In genomic region chr11:64778473-64779298, GRCh38 we compare ENCODE assay signal across 1 cellular context.
TF ChIP-seq lines count a peak whose summit lies in the region.

SF1 (minus strand) TSS chr11:64778542; CDS start chr11:64778392, 150 bp downstream.

TF ChIP-seq in GM12878, 131 proteins besides CTCF, POLR2A, EP300 and RAD21 (continued from another document and continues in another):
- TF ChIP-seq, protein P1, sequence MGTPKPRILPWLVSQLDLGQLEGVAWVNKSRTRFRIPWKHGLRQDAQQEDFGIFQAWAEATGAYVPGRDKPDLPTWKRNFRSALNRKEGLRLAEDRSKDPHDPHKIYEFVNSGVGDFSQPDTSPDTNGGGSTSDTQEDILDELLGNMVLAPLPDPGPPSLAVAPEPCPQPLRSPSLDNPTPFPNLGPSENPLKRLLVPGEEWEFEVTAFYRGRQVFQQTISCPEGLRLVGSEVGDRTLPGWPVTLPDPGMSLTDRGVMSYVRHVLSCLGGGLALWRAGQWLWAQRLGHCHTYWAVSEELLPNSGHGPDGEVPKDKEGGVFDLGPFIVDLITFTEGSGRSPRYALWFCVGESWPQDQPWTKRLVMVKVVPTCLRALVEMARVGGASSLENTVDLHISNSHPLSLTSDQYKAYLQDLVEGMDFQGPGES (IDR thresholded peaks at IDR 0.05): no peak
- TF ChIP-seq HDGF (IDR thresholded peaks at IDR 0.05) (peak; percentile 98), BACH1 (IDR thresholded peaks at IDR 0.05; ENCODE audit: borderline replicate concordance) (no peak), NR2F1 (conservative IDR thresholded peaks at IDR 0.05) (no peak), SP1 (IDR thresholded peaks at IDR 0.05; ENCODE audit: low read depth, low read length) (peak; percentile 86), FOXM1 (IDR thresholded peaks at IDR 0.05; ENCODE audit: low read depth, low read length) (no peak), ZZZ3 (IDR thresholded peaks at IDR 0.05; ENCODE audit: control insufficient read depth, insufficient read length, low read depth) (no peak), ZNF622 (IDR thresholded peaks at IDR 0.05) (no peak), CBFB (IDR thresholded peaks at IDR 0.05; ENCODE audit: low read depth) (peak; percentile 78), IRF5 (IDR thresholded peaks at IDR 0.05; ENCODE audit: borderline replicate concordance) (peak; percentile 73), TCF7 (IDR thresholded peaks at IDR 0.05; ENCODE audit: borderline replicate concordance) (no peak), YY1 (IDR thresholded peaks at IDR 0.05; ENCODE audit: low read depth, low read length) (peak; percentile 93), KAT2A (conservative IDR thresholded peaks at IDR 0.05; ENCODE audit: control insufficient read depth, low read depth, low read length) (no peak), POLR2AphosphoS2 (IDR thresholded peaks at IDR 0.05; ENCODE audit: low read depth, low read length) (peak; percentile 85; the same call in 1 of the 2 replicates), SMAD1 (IDR thresholded peaks at IDR 0.05; ENCODE audit: low read depth, partially characterized antibody) (no peak), SRF (IDR thresholded peaks at IDR 0.05; ENCODE audit: low read depth in 2 of 2, low read length in 2 of 2) (0 out of 4 replicates have a peak, but pooled peaks have one; percentile 7 to 27), ZSCAN29 (IDR thresholded peaks at IDR 0.05) (no peak), RAD51 (IDR thresholded peaks at IDR 0.05) (no peak), SMARCA5 (IDR thresholded peaks at IDR 0.05) (no peak), TCF3 (IDR thresholded peaks at IDR 0.05; ENCODE audit: borderline replicate concordance, insufficient read depth, low read depth, low read length) (0 out of 2 replicates have a peak, but pooled peaks have one; percentile 28), STAT1 (conservative IDR thresholded peaks at IDR 0.05) (no peak), WRNIP1 (IDR thresholded peaks at IDR 0.05; ENCODE audit: borderline replicate concordance, low read depth, low read length) (no peak), CREB1 (IDR thresholded peaks at IDR 0.05; ENCODE audit: low read depth) (peak; percentile 73; the same call in 1 of the 2 replicates), ETV6 (conservative IDR thresholded peaks at IDR 0.05 in 1 of 2, IDR thresholded peaks at IDR 0.05 in 1 of 2; ENCODE audit: borderline replicate concordance in 1 of 2, low read depth in 1 of 2) (no peak), IKZF1 (conservative IDR thresholded peaks at IDR 0.05) (peak; percentile 56; the same call in 1 of the 2 replicates), PAX5 (IDR thresholded peaks at IDR 0.05; ENCODE audit: borderline replicate concordance, low read depth, low read length) (0 out of 2 replicates have a peak, but pooled peaks have one; percentile 52), BMI1 (IDR thresholded peaks at IDR 0.05; ENCODE audit: borderline replicate concordance) (peak; percentile 100), POLR2AphosphoS5 (IDR thresholded peaks at IDR 0.05; ENCODE audit: low read length) (peak; percentile 97), NR2C2 (IDR thresholded peaks at IDR 0.05; ENCODE audit: borderline replicate concordance, control insufficient read depth, insufficient read length, low read depth) (no peak), JUNB (IDR thresholded peaks at IDR 0.05) (peak; percentile 19; the same call in 1 of the 2 replicates), SPI1 (IDR thresholded peaks at IDR 0.05; ENCODE audit: borderline replicate concordance, insufficient read depth, low read depth, low read length) (peak; percentile 86), CBX3 (IDR thresholded peaks at IDR 0.05; ENCODE audit: borderline replicate concordance, low read depth) (no peak), EGR1 (IDR thresholded peaks at IDR 0.05; ENCODE audit: borderline replicate concordance in 1 of 2, low read depth in 2 of 2, low read length in 2 of 2) (peak in 1 of 2 experiments; percentile 89; a peak in 2 of 3 replicates), ZNF687 (IDR thresholded peaks at IDR 0.05) (no peak), STAT3 (IDR thresholded peaks at IDR 0.05; ENCODE audit: low read depth, low read length) (no peak), MEF2A (IDR thresholded peaks at IDR 0.05; ENCODE audit: insufficient read depth, low read depth, low read length) (0 out of 2 replicates have a peak, but pooled peaks have one; percentile 24), BCL11A (IDR thresholded peaks at IDR 0.05; ENCODE audit: low read depth, low read length) (0 out of 2 replicates have a peak, but pooled peaks have one; percentile 4), EED (IDR thresholded peaks at IDR 0.05; ENCODE audit: low read depth) (peak; percentile 57; the same call in 1 of the 2 replicates), CREM (IDR thresholded peaks at IDR 0.05; ENCODE audit: low read depth) (peak; percentile 79; the same call in 1 of the 2 replicates), RFX5 (IDR thresholded peaks at IDR 0.05; ENCODE audit: low read depth, low read length) (peak; percentile 88), YBX1 (IDR thresholded peaks at IDR 0.05) (no peak), ASH2L (IDR thresholded peaks at IDR 0.05; ENCODE audit: borderline replicate concordance, low read depth) (no peak)
- TF ChIP-seq, protein P2, sequence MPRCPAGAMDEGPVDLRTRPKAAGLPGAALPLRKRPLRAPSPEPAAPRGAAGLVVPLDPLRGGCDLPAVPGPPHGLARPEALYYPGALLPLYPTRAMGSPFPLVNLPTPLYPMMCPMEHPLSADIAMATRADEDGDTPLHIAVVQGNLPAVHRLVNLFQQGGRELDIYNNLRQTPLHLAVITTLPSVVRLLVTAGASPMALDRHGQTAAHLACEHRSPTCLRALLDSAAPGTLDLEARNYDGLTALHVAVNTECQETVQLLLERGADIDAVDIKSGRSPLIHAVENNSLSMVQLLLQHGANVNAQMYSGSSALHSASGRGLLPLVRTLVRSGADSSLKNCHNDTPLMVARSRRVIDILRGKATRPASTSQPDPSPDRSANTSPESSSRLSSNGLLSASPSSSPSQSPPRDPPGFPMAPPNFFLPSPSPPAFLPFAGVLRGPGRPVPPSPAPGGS (IDR thresholded peaks at IDR 0.05; ENCODE audit: borderline replicate concordance, insufficient read depth, low read depth, low read length, poor library complexity, severe bottlenecking): no peak
- TF ChIP-seq, protein P3, sequence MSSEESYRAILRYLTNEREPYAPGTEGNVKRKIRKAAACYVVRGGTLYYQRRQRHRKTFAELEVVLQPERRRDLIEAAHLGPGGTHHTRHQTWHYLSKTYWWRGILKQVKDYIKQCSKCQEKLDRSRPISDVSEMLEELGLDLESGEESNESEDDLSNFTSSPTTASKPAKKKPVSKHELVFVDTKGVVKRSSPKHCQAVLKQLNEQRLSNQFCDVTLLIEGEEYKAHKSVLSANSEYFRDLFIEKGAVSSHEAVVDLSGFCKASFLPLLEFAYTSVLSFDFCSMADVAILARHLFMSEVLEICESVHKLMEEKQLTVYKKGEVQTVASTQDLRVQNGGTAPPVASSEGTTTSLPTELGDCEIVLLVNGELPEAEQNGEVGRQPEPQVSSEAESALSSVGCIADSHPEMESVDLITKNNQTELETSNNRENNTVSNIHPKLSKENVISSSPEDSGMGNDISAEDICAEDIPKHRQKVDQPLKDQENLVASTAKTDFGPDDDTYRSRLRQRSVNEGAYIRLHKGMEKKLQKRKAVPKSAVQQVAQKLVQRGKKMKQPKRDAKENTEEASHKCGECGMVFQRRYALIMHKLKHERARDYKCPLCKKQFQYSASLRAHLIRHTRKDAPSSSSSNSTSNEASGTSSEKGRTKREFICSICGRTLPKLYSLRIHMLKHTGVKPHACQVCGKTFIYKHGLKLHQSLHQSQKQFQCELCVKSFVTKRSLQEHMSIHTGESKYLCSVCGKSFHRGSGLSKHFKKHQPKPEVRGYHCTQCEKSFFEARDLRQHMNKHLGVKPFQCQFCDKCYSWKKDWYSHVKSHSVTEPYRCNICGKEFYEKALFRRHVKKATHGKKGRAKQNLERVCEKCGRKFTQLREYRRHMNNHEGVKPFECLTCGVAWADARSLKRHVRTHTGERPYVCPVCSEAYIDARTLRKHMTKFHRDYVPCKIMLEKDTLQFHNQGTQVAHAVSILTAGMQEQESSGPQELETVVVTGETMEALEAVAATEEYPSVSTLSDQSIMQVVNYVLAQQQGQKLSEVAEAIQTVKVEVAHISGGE (CRISPR knock-in tag; IDR thresholded peaks at IDR 0.05): no peak
- TF ChIP-seq, protein P4, sequence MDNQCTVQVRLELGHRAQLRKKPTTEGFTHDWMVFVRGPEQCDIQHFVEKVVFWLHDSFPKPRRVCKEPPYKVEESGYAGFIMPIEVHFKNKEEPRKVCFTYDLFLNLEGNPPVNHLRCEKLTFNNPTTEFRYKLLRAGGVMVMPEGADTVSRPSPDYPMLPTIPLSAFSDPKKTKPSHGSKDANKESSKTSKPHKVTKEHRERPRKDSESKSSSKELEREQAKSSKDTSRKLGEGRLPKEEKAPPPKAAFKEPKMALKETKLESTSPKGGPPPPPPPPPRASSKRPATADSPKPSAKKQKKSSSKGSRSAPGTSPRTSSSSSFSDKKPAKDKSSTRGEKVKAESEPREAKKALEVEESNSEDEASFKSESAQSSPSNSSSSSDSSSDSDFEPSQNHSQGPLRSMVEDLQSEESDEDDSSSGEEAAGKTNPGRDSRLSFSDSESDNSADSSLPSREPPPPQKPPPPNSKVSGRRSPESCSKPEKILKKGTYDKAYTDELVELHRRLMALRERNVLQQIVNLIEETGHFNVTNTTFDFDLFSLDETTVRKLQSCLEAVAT (IDR thresholded peaks at IDR 0.05): peak; percentile 13; the same call in 1 of the 2 replicates
- TF ChIP-seq, protein P5, sequence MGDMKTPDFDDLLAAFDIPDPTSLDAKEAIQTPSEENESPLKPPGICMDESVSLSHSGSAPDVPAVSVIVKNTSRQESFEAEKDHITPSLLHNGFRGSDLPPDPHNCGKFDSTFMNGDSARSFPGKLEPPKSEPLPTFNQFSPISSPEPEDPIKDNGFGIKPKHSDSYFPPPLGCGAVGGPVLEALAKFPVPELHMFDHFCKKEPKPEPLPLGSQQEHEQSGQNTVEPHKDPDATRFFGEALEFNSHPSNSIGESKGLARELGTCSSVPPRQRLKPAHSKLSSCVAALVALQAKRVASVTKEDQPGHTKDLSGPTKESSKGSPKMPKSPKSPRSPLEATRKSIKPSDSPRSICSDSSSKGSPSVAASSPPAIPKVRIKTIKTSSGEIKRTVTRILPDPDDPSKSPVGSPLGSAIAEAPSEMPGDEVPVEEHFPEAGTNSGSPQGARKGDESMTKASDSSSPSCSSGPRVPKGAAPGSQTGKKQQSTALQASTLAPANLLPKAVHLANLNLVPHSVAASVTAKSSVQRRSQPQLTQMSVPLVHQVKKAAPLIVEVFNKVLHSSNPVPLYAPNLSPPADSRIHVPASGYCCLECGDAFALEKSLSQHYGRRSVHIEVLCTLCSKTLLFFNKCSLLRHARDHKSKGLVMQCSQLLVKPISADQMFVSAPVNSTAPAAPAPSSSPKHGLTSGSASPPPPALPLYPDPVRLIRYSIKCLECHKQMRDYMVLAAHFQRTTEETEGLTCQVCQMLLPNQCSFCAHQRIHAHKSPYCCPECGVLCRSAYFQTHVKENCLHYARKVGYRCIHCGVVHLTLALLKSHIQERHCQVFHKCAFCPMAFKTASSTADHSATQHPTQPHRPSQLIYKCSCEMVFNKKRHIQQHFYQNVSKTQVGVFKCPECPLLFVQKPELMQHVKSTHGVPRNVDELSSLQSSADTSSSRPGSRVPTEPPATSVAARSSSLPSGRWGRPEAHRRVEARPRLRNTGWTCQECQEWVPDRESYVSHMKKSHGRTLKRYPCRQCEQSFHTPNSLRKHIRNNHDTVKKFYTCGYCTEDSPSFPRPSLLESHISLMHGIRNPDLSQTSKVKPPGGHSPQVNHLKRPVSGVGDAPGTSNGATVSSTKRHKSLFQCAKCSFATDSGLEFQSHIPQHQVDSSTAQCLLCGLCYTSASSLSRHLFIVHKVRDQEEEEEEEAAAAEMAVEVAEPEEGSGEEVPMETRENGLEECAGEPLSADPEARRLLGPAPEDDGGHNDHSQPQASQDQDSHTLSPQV (IDR thresholded peaks at IDR 0.05): no peak
- TF ChIP-seq, protein P6, sequence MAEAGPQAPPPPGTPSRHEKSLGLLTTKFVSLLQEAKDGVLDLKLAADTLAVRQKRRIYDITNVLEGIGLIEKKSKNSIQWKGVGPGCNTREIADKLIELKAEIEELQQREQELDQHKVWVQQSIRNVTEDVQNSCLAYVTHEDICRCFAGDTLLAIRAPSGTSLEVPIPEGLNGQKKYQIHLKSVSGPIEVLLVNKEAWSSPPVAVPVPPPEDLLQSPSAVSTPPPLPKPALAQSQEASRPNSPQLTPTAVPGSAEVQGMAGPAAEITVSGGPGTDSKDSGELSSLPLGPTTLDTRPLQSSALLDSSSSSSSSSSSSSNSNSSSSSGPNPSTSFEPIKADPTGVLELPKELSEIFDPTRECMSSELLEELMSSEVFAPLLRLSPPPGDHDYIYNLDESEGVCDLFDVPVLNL (IDR thresholded peaks at IDR 0.05; ENCODE audit: low read depth, low read length): peak; percentile 5; the same call in 1 of the 2 replicates
